Comparison of ENCODE assay signal across 18 cellular contexts in the genomic region with DNA sequence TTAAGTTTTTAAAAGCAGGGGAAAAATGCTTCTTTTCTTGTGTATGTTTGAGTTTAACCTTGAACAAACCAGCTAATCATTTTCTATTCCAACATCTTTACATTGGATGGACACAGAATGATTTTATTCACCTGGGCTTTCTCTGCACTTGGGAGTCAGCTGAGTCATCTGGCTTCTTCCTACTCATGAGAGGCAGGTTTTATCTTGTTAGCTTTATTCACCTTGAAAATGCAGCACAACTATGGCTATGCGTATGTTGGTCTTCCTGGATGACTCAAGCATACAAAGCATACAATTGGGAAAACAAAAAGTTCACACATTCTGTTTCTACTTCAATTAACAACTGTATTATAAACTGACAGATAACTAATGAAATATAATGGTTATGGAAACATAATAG.
"Had no signal": no experiment of that assay in that cellular context is flagged by ENCODE, and none has a peak within 500 bp of the region (broad histone marks: within the 10 kb centered on the region; RNA-seq: fewer than 3 reads in every experiment).

No MANE protein-coding gene starts in this region.

- H3K4me3 ChIP-seq: adrenal gland, Peyer's patch had no signal

- H3K9me3 ChIP-seq: adrenal gland, Peyer's patch had no signal

- H3K36me3 ChIP-seq: adrenal gland, Peyer's patch had no signal

- H3K27ac ChIP-seq: adrenal gland, Peyer's patch had no signal

- H3K27me3 ChIP-seq: adrenal gland, Peyer's patch had no signal

- ATAC-seq: activated CD4-positive, CD25-positive, alpha-beta regulatory T cell treated with anti-CD3 and anti-CD28 coated beads, Interleukin-2, amount 50 U/mL, for 24 hours; activated CD8-positive, alpha-beta T cell treated with anti-CD3 and anti-CD28 coated beads for 36 hours had no signal

- DNase-seq: activated CD4-positive, alpha-beta T cell treated with anti-CD3 and anti-CD28 coated beads for 4 hours; activated CD8-positive, alpha-beta memory T cell treated with anti-CD3 and anti-CD28 coated beads, Interleukin-2, amount 50 U/mL, for 4 hours; activated CD8-positive, alpha-beta T cell treated with anti-CD3 and anti-CD28 coated beads for 36 hours; activated naive CD4-positive, alpha-beta T cell treated with anti-CD3 and anti-CD28 coated beads, Interleukin-2, amount 50 U/mL, for 16 hours; activated naive CD8-positive, alpha-beta T cell treated with anti-CD3 and anti-CD28 coated beads, Interleukin-2, amount 10 ng/mL, durations not matched to agents 7 days and 5 days; activated T-cell treated with anti-CD3 and anti-CD28 coated beads, Interleukin-2, amount 50 U/mL, for 1 hour; adrenal gland; anterior cingulate cortex; Karpas-422; NCI-H1105 treated with DMSO at 0.1 percent for 48 hours; NCI-H1436 treated with DMSO at 0.1 percent for 48 hours; NCI-H187; NCI-H2081; NCI-H446; NCI-H524; Peyer's patch; SHP77 treated with DMSO at 0.1 percent for 48 hours had no signal

- H3K4me1 ChIP-seq: adrenal gland, Peyer's patch had no signal
